ENCODE assay signal across 31 cellular contexts in the genomic region with DNA sequence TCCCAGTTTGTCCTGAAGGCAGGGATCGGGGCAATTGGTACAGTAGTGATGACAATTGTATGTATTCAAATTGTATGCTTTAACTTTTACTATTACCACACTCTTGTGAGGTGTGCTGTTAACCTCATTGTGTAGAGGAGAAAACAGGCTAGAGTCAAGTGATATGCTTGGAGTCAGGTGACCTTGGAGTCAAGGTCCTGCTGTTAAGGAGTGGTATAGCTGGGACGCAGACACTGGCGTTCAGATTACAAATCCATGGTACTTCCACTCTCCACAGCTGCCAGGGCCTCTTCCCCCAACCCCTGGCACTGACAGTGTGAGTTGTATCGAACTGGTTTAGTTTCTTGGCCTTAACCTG. TPM values are rescaled to one million over a fixed set of nuclear protein-coding genes. Genes with fewer than 3 reads are reported as not detected.
DNase-seq lines count a peak whose midpoint lies in the region; ATAC-seq, FAIRE-seq and TF ChIP-seq lines count a peak whose summit lies in the region.
"Had no signal": no experiment of that assay in that cellular context is flagged by ENCODE, and none has a peak within 500 bp of the region (broad histone marks: within the 10 kb centered on the region; RNA-seq: fewer than 3 reads in every experiment).

No MANE protein-coding gene starts in this region.

- WGBS in HepG2 (ENCODE audit: low lambda C conversion rate) = 73% methylated on average over 4 of the region's 4 CpGs

- H3K9ac ChIP-seq in HepG2 (ENCODE audit: insufficient read depth, low read depth, low read length) = no peak overlapping the region; the same call in 1 of the 2 replicates

- POLR2A ChIA-PET in WTC11 (lab: Charles Lee) (interaction anchor here (2.2 kb wide), 1 partner anchor 10 kb away, joined by 9 read pairs; a partner anchor contains a TSS), HepG2 (lab: Yijun Ruan, JAX) (interaction anchor here (0.6 to 5.0 kb wide), 11 partner anchors 10 to 1349 kb away, joined by 3 to 56 read pairs (median 5); a partner anchor contains a TSS)
- POLR2A ChIA-PET in naive thymus-derived CD4-positive, alpha-beta T cell (lab: Charles Lee) = interaction anchor here (0.7 to 2.0 kb wide), 4 partner anchors 10 to 78 kb away, joined by 3 to 9 read pairs (median 4); a partner anchor contains a TSS

- no peak for DNase-seq in left ventricle myocardium superior
- DNase-seq in right atrium auricular region (ENCODE audit: low spot score) = no peak
- DNase-seq in WTC11 (ENCODE audit: low spot score) = no peak
- no peak for DNase-seq in HepG2 (ENCODE audit: low spot score)
- DNase-seq in naive thymus-derived CD4-positive, alpha-beta T cell = no peak
- DNase-seq in cerebellar cortex (ENCODE audit: low spot score) = no peak
- DNase-seq: activated CD4-positive, alpha-beta T cell treated with anti-CD3 and anti-CD28 coated beads, Interleukin-2, amount 50 U/mL, for 1 hour; activated CD8-positive, alpha-beta memory T cell treated with anti-CD3 and anti-CD28 coated beads, Interleukin-2, amount 10 ng/mL, durations not matched to agents 7 days and 5 days; activated naive CD4-positive, alpha-beta T cell; activated T-cell treated with anti-CD3 and anti-CD28 coated beads, Interleukin-2, amount 50 U/mL, for 72 hours; brain microvascular endothelial cell; COR-L47; GDM1; heart right ventricle; mucosa of descending colon; NCI-H146; NCI-H226; substantia nigra had no signal

- TF ChIP-seq POLR2A in HepG2 (IDR thresholded peaks at IDR 0.05; ENCODE audit: insufficient read depth in 1 of 2, low read depth in 2 of 2, low read length in 2 of 2) = 0 out of 4 replicates have a peak, but pooled peaks of 1 of the 2 experiments have one; percentile 10

- H3K27ac ChIP-seq in right atrium auricular region = no peak overlapping the region
- peak overlapping the region; percentile 81 for H3K27ac ChIP-seq in HepG2 (ENCODE audit: extremely low read length, insufficient read depth, low read length)
- no peak overlapping the region for H3K27ac ChIP-seq in naive thymus-derived CD4-positive, alpha-beta T cell (ENCODE audit: low read depth, low read length)
- H3K27ac ChIP-seq: adrenal gland, brain microvascular endothelial cell, heart right ventricle had no signal

- no TSS peak for BruUV-seq in HepG2 (replicated peaks; lab: Mats Ljungman, UMichigan)

- H3K36me3 ChIP-seq in right atrium auricular region (peaks cover 31% of the 10 kb centered on the region), HepG2 (replicated peaks in 1 of 2; ENCODE audit: control insufficient read depth in 1 of 2, insufficient read depth in 2 of 2, low read length in 2 of 2) (peaks cover 8 to 31% of the 10 kb centered on the region in 2 experiments)
- peaks cover 13 to 82% (median 17%) of the 10 kb centered on the region in 3 experiments for H3K36me3 ChIP-seq in naive thymus-derived CD4-positive, alpha-beta T cell (ENCODE audit: control insufficient read depth in 2 of 3, insufficient read depth in 3 of 3, low read length in 3 of 3)

- peak; percentile 34 for ATAC-seq in left ventricle myocardium superior
- ATAC-seq in WTC11 = no peak
- no peak for ATAC-seq in HepG2
- no peak for ATAC-seq in stimulated activated memory B cell treated with anti-CD40 and anti-IgM and Interleukin-4, amounts not matched to agents 10 μg/mL and 1 μg/mL and 100 μg/mL, for 72 hours
- no peak for ATAC-seq in naive thymus-derived CD4-positive, alpha-beta T cell
- no peak for ATAC-seq in HG03469 (IDR thresholded peaks at IDR 0.05; ENCODE audit: unreplicated experiment)
- ATAC-seq: activated CD8-positive, alpha-beta memory T cell treated with anti-CD3 and anti-CD28 coated beads, Interleukin-2, amount 10 ng/mL, durations not matched to agents 7 days and 5 days; activated T-cell treated with anti-CD3 and anti-CD28 coated beads, Interleukin-2, amount 50 U/mL, for 72 hours had no signal

- H3K9me3 ChIP-seq in right atrium auricular region (no peaks in the 10 kb centered on the region), HepG2 (ENCODE audit: low read length) (no peaks in the 10 kb centered on the region)
- no peaks in the 10 kb centered on the region for H3K9me3 ChIP-seq in naive thymus-derived CD4-positive, alpha-beta T cell (ENCODE audit: control insufficient read depth in 2 of 3, low read length in 3 of 3)
- H3K9me3 ChIP-seq: adrenal gland, heart right ventricle, mucosa of descending colon, Peyer's patch had no signal

- no peak overlapping the region for H2AFZ ChIP-seq in HepG2 (ENCODE audit: low read length)

- no peaks in the 10 kb centered on the region for H3K79me2 ChIP-seq in HepG2 (ENCODE audit: insufficient read depth, low read length)

- H3K27ac Mint-ChIP-seq in WTC11 = peak overlapping the region; percentile 94; the same call in 1 of the 2 replicates
- H3K27ac Mint-ChIP-seq in stimulated activated memory B cell treated with anti-CD40 and anti-IgM and Interleukin-4, amounts not matched to agents 10 μg/mL and 1 μg/mL and 100 μg/mL, for 72 hours = peak overlapping the region; percentile 5
- peak overlapping the region in 1 of 9 donors; percentile 45 for H3K27ac Mint-ChIP-seq in naive thymus-derived CD4-positive, alpha-beta T cell
- H3K27ac Mint-ChIP-seq: activated CD8-positive, alpha-beta memory T cell treated with anti-CD3 and anti-CD28 coated beads, Interleukin-2, amount 10 ng/mL, durations not matched to agents 7 days and 5 days; activated T-cell treated with anti-CD3 and anti-CD28 coated beads, Interleukin-2, amount 50 U/mL, for 72 hours; type B pancreatic cell had no signal

- H3K9me3 Mint-ChIP-seq in WTC11 = no peaks in the 10 kb centered on the region
- no peaks in the 10 kb centered on the region for H3K9me3 Mint-ChIP-seq in stimulated activated memory B cell treated with anti-CD40 and anti-IgM and Interleukin-4, amounts not matched to agents 10 μg/mL and 1 μg/mL and 100 μg/mL, for 72 hours
- H3K9me3 Mint-ChIP-seq in naive thymus-derived CD4-positive, alpha-beta T cell = no peaks in the 10 kb centered on the region
- H3K9me3 Mint-ChIP-seq: activated T-cell treated with anti-CD3 and anti-CD28 coated beads, Interleukin-2, amount 50 U/mL, for 72 hours; neural crest cell; type B pancreatic cell had no signal

- intact Hi-C loops in left ventricle myocardium superior (cut with micrococcal nuclease) (no loop called here), HepG2 (cut with micrococcal nuclease; ENCODE audit: unreplicated experiment) (loop anchor here (5.0 kb wide), 1 partner anchor 37 kb away; no protein-coding TSS in a partner anchor)
- intact Hi-C loops in naive thymus-derived CD4-positive, alpha-beta T cell (cut with micrococcal nuclease) = no loop called here

- no peak for TF ChIP-seq RAD21 in HepG2 (CRISPR knock-in tag; IDR thresholded peaks at IDR 0.05)

- FAIRE-seq in HepG2 (lab: Jason Lieb, UNC) = no peak
- FAIRE-seq: endothelial cell of umbilical vein, frontal cortex had no signal

- H3K4me3 Mint-ChIP-seq in WTC11 = no peak overlapping the region
- H3K4me3 Mint-ChIP-seq in stimulated activated memory B cell treated with anti-CD40 and anti-IgM and Interleukin-4, amounts not matched to agents 10 μg/mL and 1 μg/mL and 100 μg/mL, for 72 hours = no peak overlapping the region
- H3K4me3 Mint-ChIP-seq in naive thymus-derived CD4-positive, alpha-beta T cell = peak overlapping the region in 1 of 10 donors; percentile 42
- H3K4me3 Mint-ChIP-seq: activated CD8-positive, alpha-beta memory T cell treated with anti-CD3 and anti-CD28 coated beads, Interleukin-2, amount 10 ng/mL, durations not matched to agents 7 days and 5 days; activated T-cell treated with anti-CD3 and anti-CD28 coated beads, Interleukin-2, amount 50 U/mL, for 72 hours; neural crest cell; type B pancreatic cell had no signal

- H3K4me3 ChIP-seq in right atrium auricular region (no peak overlapping the region), HepG2 (replicated peaks in 1 of 3; ENCODE audit: insufficient read depth in 1 of 3, low read depth in 2 of 3, low read length in 3 of 3) (peak overlapping the region in 1 of 3 experiments; percentile 20; a peak in 1 of 6 replicates)
- H3K4me3 ChIP-seq in naive thymus-derived CD4-positive, alpha-beta T cell (ENCODE audit: low read length) = no peak overlapping the region
- H3K4me3 ChIP-seq: adrenal gland, heart right ventricle, mucosa of descending colon had no signal

- H3K4me1 ChIP-seq in right atrium auricular region (peaks cover 0 to 7% of the 10 kb centered on the region in 2 donors), HepG2 (ENCODE audit: insufficient read depth, low read length) (peaks cover 64% of the 10 kb centered on the region)
- no peaks in the 10 kb centered on the region for H3K4me1 ChIP-seq in naive thymus-derived CD4-positive, alpha-beta T cell (ENCODE audit: control insufficient read depth in 2 of 2, insufficient read depth in 2 of 2, low read length in 2 of 2)
- H3K4me1 ChIP-seq: adrenal gland had no signal

- peak overlapping the region; percentile 57 for H3K4me2 ChIP-seq in HepG2 (ENCODE audit: low read depth, low read length)

- H3K27me3 ChIP-seq in right atrium auricular region (no peaks in the 10 kb centered on the region), HepG2 (ENCODE audit: control insufficient read depth in 1 of 2, insufficient read depth in 2 of 2, low read length in 2 of 2) (no peaks in the 10 kb centered on the region)
- no peaks in the 10 kb centered on the region for H3K27me3 ChIP-seq in naive thymus-derived CD4-positive, alpha-beta T cell (ENCODE audit: control insufficient read depth in 2 of 2, insufficient read depth in 2 of 2, low read length in 2 of 2)
- H3K27me3 ChIP-seq: adrenal gland, brain microvascular endothelial cell, heart right ventricle, Peyer's patch had no signal

- no peaks in the 10 kb centered on the region for H4K20me1 ChIP-seq in HepG2 (ENCODE audit: insufficient read depth, low read length)

- TF ChIP-seq CTCF in right atrium auricular region (IDR thresholded peaks at IDR 0.05) (no peak), WTC11 (IDR thresholded peaks at IDR 0.05) (no peak), HepG2 (CRISPR knock-in tag; IDR thresholded peaks at IDR 0.05) (no peak)

- peaks cover 2% of the 10 kb centered on the region; the same call in 1 of the 2 replicates for H3K27me3 Mint-ChIP-seq in WTC11 (ENCODE audit: low read depth)
- H3K27me3 Mint-ChIP-seq in stimulated activated memory B cell treated with anti-CD40 and anti-IgM and Interleukin-4, amounts not matched to agents 10 μg/mL and 1 μg/mL and 100 μg/mL, for 72 hours = no peaks in the 10 kb centered on the region
- no peaks in the 10 kb centered on the region for H3K27me3 Mint-ChIP-seq in naive thymus-derived CD4-positive, alpha-beta T cell
- H3K27me3 Mint-ChIP-seq: activated CD8-positive, alpha-beta memory T cell treated with anti-CD3 and anti-CD28 coated beads, Interleukin-2, amount 10 ng/mL, durations not matched to agents 7 days and 5 days; type B pancreatic cell had no signal

- peaks cover 13% of the 10 kb centered on the region for H3K4me1 Mint-ChIP-seq in WTC11
- peaks cover 40% of the 10 kb centered on the region for H3K4me1 Mint-ChIP-seq in stimulated activated memory B cell treated with anti-CD40 and anti-IgM and Interleukin-4, amounts not matched to agents 10 μg/mL and 1 μg/mL and 100 μg/mL, for 72 hours
- peaks cover 0 to 23% (median 15%) of the 10 kb centered on the region in 7 donors for H3K4me1 Mint-ChIP-seq in naive thymus-derived CD4-positive, alpha-beta T cell
- H3K4me1 Mint-ChIP-seq: neural crest cell had no signal

- no peak for TF ChIP-seq EP300 in HepG2 (IDR thresholded peaks at IDR 0.05; ENCODE audit: low read depth in 2 of 2, low read length in 2 of 2)
- TF ChIP-seq EP300 in HepG2 (CRISPR knock-in tag; IDR thresholded peaks at IDR 0.05; ENCODE audit: borderline replicate concordance) = no peak

- in situ Hi-C loops in HepG2 (cut with HindIII; ENCODE audit: extremely low pct_ligation_motif_present, low pct_unique_long_range_greater_than_20kb) = no loop called here

- CTCF ChIA-PET in WTC11 (lab: Charles Lee) = no interaction called here
- CTCF ChIA-PET in HepG2 (lab: Yijun Ruan, JAX; ENCODE audit: low intra/inter-chr PET ratio, low total read pairs) = interaction anchor here (1.2 kb wide), 1 partner anchor 26 kb away, joined by 3 read pairs; no protein-coding TSS in a partner anchor
- CTCF ChIA-PET in naive thymus-derived CD4-positive, alpha-beta T cell (lab: Charles Lee) = no interaction called here

- peaks cover 42% of the 10 kb centered on the region for H3K36me3 Mint-ChIP-seq in WTC11
- peaks cover 68% of the 10 kb centered on the region for H3K36me3 Mint-ChIP-seq in stimulated activated memory B cell treated with anti-CD40 and anti-IgM and Interleukin-4, amounts not matched to agents 10 μg/mL and 1 μg/mL and 100 μg/mL, for 72 hours
- H3K36me3 Mint-ChIP-seq in naive thymus-derived CD4-positive, alpha-beta T cell = peaks cover 7 to 36% (median 11%) of the 10 kb centered on the region in 5 donors

RNA-seq across cellular contexts. Expression of a gene that starts 10.5 kb away (rescaled TPM):
- total RNA-seq in left ventricle myocardium superior (19.5 TPM), right atrium auricular region (10 to 100 TPM; 22.0 to 26.5 TPM), WTC11 (2021) (67.0 to 88.7 TPM (median 86.5 TPM) in 3 replicates), HepG2 (2016; rRNA removed; fragmentation: Illumina TruSeq; extraction: Trizol) (31.4 and 60.2 TPM in 2 replicates)
- 25.4 and 31.7 TPM in 2 replicates for total RNA-seq in HepG2 (2016; cell fraction: cytosol; rRNA removed; fragmentation: Illumina TruSeq; extraction: Trizol; ENCODE audit: low read depth)
- 32.0 and 60.7 TPM in 2 replicates for total RNA-seq in HepG2 (2016; cell fraction: insoluble cytoplasmic fraction; rRNA removed; fragmentation: Illumina TruSeq; extraction: Trizol)
- 38.9 and 45.0 TPM in 2 replicates for total RNA-seq in HepG2 (2016; cell fraction: membrane; rRNA removed; fragmentation: Illumina TruSeq; extraction: Trizol)
- 42.6 and 49.4 TPM in 2 replicates for total RNA-seq in HepG2 (2016; cell fraction: nucleus; rRNA removed; fragmentation: Illumina TruSeq; extraction: Trizol)
- 38.3 and 42.3 TPM in 2 replicates for polyA plus RNA-seq in HepG2 (2011; rRNA removed)
- 43.4 and 51.8 TPM in 2 replicates for polyA plus RNA-seq in HepG2 (2011; cell fraction: cytosol; rRNA removed)
- polyA plus RNA-seq in HepG2 (2011; cell fraction: nucleus; rRNA removed) = 30.8 and 35.3 TPM in 2 replicates
- polyA plus RNA-seq in HepG2 (2012) = 51.7 and 54.0 TPM in 2 replicates
- polyA plus RNA-seq in HepG2 (2016; cell fraction: cytosol; fragmentation: Illumina TruSeq; extraction: Trizol; ENCODE audit: low read depth) = 38.7 and 48.0 TPM in 2 replicates
- polyA plus RNA-seq in HepG2 (2016; cell fraction: insoluble cytoplasmic fraction; fragmentation: Illumina TruSeq; extraction: Trizol; ENCODE audit: low read depth) = 35.6 and 38.7 TPM in 2 replicates
- polyA plus RNA-seq in HepG2 (2016; cell fraction: membrane; fragmentation: Illumina TruSeq; extraction: Trizol; ENCODE audit: low read depth) = 44.3 and 50.0 TPM in 2 replicates
- polyA plus RNA-seq in HepG2 (2016; cell fraction: nucleus; fragmentation: Illumina TruSeq; extraction: Trizol; ENCODE audit: insufficient read depth, low read depth) = 94.9 and 101 TPM in 2 replicates
- polyA minus RNA-seq in HepG2 (2011; rRNA and poly(A)+ RNA removed; ENCODE audit: low replicate concordance) = 28.5 and 45.2 TPM in 2 replicates
- 16.2 and 20.4 TPM in 2 replicates for polyA minus RNA-seq in HepG2 (2011; cell fraction: cytosol; rRNA and poly(A)+ RNA removed)
- 9.7 and 11.9 TPM in 2 replicates for polyA minus RNA-seq in HepG2 (2011; cell fraction: nucleus; rRNA and poly(A)+ RNA removed)
- 10 to 100 TPM; 58.6 to 98.9 (median 87.4) TPM for total RNA-seq in naive thymus-derived CD4-positive, alpha-beta T cell
- polyA plus RNA-seq in naive thymus-derived CD4-positive, alpha-beta T cell = 100 to 1,000 TPM in 1 of 2 donors, 10 to 100 TPM in 1; 92.7 to 134 TPM

RNA-seq across cellular contexts. Expression of a gene that starts 20.8 kb away (rescaled TPM):
- total RNA-seq in left ventricle myocardium superior = 2.0 TPM
- total RNA-seq in right atrium auricular region = 1 to 10 TPM; 3.3 to 4.1 TPM
- total RNA-seq in WTC11 (2021) = 1.6 to 2.7 TPM (median 2.0 TPM) in 3 replicates
- 7.0 and 7.3 TPM in 2 replicates for total RNA-seq in HepG2 (2016; rRNA removed; fragmentation: Illumina TruSeq; extraction: Trizol)
- 3.1 and 3.3 TPM in 2 replicates for total RNA-seq in HepG2 (2016; cell fraction: cytosol; rRNA removed; fragmentation: Illumina TruSeq; extraction: Trizol; ENCODE audit: low read depth)
- 6.8 and 9.0 TPM in 2 replicates for total RNA-seq in HepG2 (2016; cell fraction: insoluble cytoplasmic fraction; rRNA removed; fragmentation: Illumina TruSeq; extraction: Trizol)
- total RNA-seq in HepG2 (2016; cell fraction: membrane; rRNA removed; fragmentation: Illumina TruSeq; extraction: Trizol) = 3.4 and 3.5 TPM in 2 replicates
- 3.4 and 3.9 TPM in 2 replicates for total RNA-seq in HepG2 (2016; cell fraction: nucleus; rRNA removed; fragmentation: Illumina TruSeq; extraction: Trizol)
- polyA plus RNA-seq in HepG2 (2011; rRNA removed) = 2.8 and 3.8 TPM in 2 replicates
- 4.4 and 5.1 TPM in 2 replicates for polyA plus RNA-seq in HepG2 (2011; cell fraction: cytosol; rRNA removed)
- polyA plus RNA-seq in HepG2 (2011; cell fraction: nucleus; rRNA removed) = 3.3 and 3.5 TPM in 2 replicates
- 1.8 and 3.1 TPM in 2 replicates for polyA plus RNA-seq in HepG2 (2012)
- 2.8 and 3.0 TPM in 2 replicates for polyA plus RNA-seq in HepG2 (2016; cell fraction: cytosol; fragmentation: Illumina TruSeq; extraction: Trizol; ENCODE audit: low read depth)
- polyA plus RNA-seq in HepG2 (2016; cell fraction: insoluble cytoplasmic fraction; fragmentation: Illumina TruSeq; extraction: Trizol; ENCODE audit: low read depth) = 7.2 and 7.5 TPM in 2 replicates
- polyA plus RNA-seq in HepG2 (2016; cell fraction: membrane; fragmentation: Illumina TruSeq; extraction: Trizol; ENCODE audit: low read depth) = 2.2 and 2.4 TPM in 2 replicates
- 6.3 and 6.4 TPM in 2 replicates for polyA plus RNA-seq in HepG2 (2016; cell fraction: nucleus; fragmentation: Illumina TruSeq; extraction: Trizol; ENCODE audit: insufficient read depth, low read depth)
- polyA minus RNA-seq in HepG2 (2011; rRNA and poly(A)+ RNA removed; ENCODE audit: low replicate concordance) = 0.33 and 2.7 TPM in 2 replicates
- polyA minus RNA-seq in HepG2 (2011; cell fraction: cytosol; rRNA and poly(A)+ RNA removed) = 0.79 and 1.4 TPM in 2 replicates
- polyA minus RNA-seq in HepG2 (2011; cell fraction: nucleus; rRNA and poly(A)+ RNA removed) = 0.52 and 0.62 TPM in 2 replicates
- total RNA-seq in naive thymus-derived CD4-positive, alpha-beta T cell = 1 to 10 TPM in 3 of 5 experiments, under 1 TPM in 2; 0.95 to 2.6 (median 1.1) TPM
- not detected for polyA plus RNA-seq in naive thymus-derived CD4-positive, alpha-beta T cell
- total RNA-seq: frontal cortex, HT-29, kidney epithelial cell had no signal

RNA-seq across cellular contexts. Expression of a gene that starts 23.9 kb away (rescaled TPM):
- total RNA-seq in left ventricle myocardium superior = not detected
- total RNA-seq in right atrium auricular region = 1 to 10 TPM in 1 of 2 donors, not detected in 1; 1.6 TPM
- total RNA-seq in WTC11 (2021) = not detected in 3 replicates
- not detected in 2 replicates for total RNA-seq in HepG2 (2016; rRNA removed; fragmentation: Illumina TruSeq; extraction: Trizol)
- not detected in 2 replicates for total RNA-seq in HepG2 (2016; cell fraction: cytosol; rRNA removed; fragmentation: Illumina TruSeq; extraction: Trizol; ENCODE audit: low read depth)
- not detected in 2 replicates for total RNA-seq in HepG2 (2016; cell fraction: insoluble cytoplasmic fraction; rRNA removed; fragmentation: Illumina TruSeq; extraction: Trizol)
- not detected in 2 replicates for total RNA-seq in HepG2 (2016; cell fraction: membrane; rRNA removed; fragmentation: Illumina TruSeq; extraction: Trizol)
- not detected in 2 replicates for total RNA-seq in HepG2 (2016; cell fraction: nucleus; rRNA removed; fragmentation: Illumina TruSeq; extraction: Trizol)
- polyA plus RNA-seq in HepG2 (2011; rRNA removed) = not detected in 2 replicates
- not detected in 2 replicates for polyA plus RNA-seq in HepG2 (2011; cell fraction: cytosol; rRNA removed)
- polyA plus RNA-seq in HepG2 (2011; cell fraction: nucleus; rRNA removed) = 0.12 and 0.51 TPM in 2 replicates
- not detected in 2 replicates for polyA plus RNA-seq in HepG2 (2012)
- polyA plus RNA-seq in HepG2 (2016; cell fraction: cytosol; fragmentation: Illumina TruSeq; extraction: Trizol; ENCODE audit: low read depth) = not detected in 2 replicates
- polyA plus RNA-seq in HepG2 (2016; cell fraction: insoluble cytoplasmic fraction; fragmentation: Illumina TruSeq; extraction: Trizol; ENCODE audit: low read depth) = not detected in 2 replicates
- not detected in 2 replicates for polyA plus RNA-seq in HepG2 (2016; cell fraction: membrane; fragmentation: Illumina TruSeq; extraction: Trizol; ENCODE audit: low read depth)
- not detected in 2 replicates for polyA plus RNA-seq in HepG2 (2016; cell fraction: nucleus; fragmentation: Illumina TruSeq; extraction: Trizol; ENCODE audit: insufficient read depth, low read depth)
- polyA minus RNA-seq in HepG2 (2011; rRNA and poly(A)+ RNA removed; ENCODE audit: low replicate concordance) = not detected in 2 replicates
- polyA minus RNA-seq in HepG2 (2011; cell fraction: cytosol; rRNA and poly(A)+ RNA removed) = not detected in 2 replicates
- polyA minus RNA-seq in HepG2 (2011; cell fraction: nucleus; rRNA and poly(A)+ RNA removed) = not detected in 2 replicates
- total RNA-seq in naive thymus-derived CD4-positive, alpha-beta T cell = under 1 TPM in 2 of 5 experiments, not detected in 3; 0.56 to 0.93 TPM
- polyA plus RNA-seq in naive thymus-derived CD4-positive, alpha-beta T cell = not detected
- total RNA-seq: activated CD8-positive, alpha-beta memory T cell treated with anti-CD3 and anti-CD28 coated beads, Interleukin-2, amount 10 ng/mL, durations not matched to agents 7 days and 5 days; activated T-cell treated with anti-CD3 and anti-CD28 coated beads, Interleukin-2, amount 50 U/mL, for 72 hours; endothelial cell of umbilical vein; frontal cortex; heart right ventricle; HT-29; kidney epithelial cell; lung microvascular endothelial cell; mucosa of descending colon; neural crest cell; Peyer's patch; right cardiac atrium had no signal
- polyA plus RNA-seq: adrenal gland, BJ, endothelial cell of umbilical vein, right cardiac atrium had no signal

RNA-seq across cellular contexts. Expression of a gene that starts 39.2 kb away (rescaled TPM):
- 27.8 TPM for total RNA-seq in left ventricle myocardium superior
- 10 to 100 TPM; 11.7 to 16.7 TPM for total RNA-seq in right atrium auricular region
- total RNA-seq in WTC11 (2021) = 8.2 to 12.6 TPM (median 11.7 TPM) in 3 replicates
- total RNA-seq in HepG2 (2016; rRNA removed; fragmentation: Illumina TruSeq; extraction: Trizol) = 3.6 and 5.1 TPM in 2 replicates
- total RNA-seq in HepG2 (2016; cell fraction: cytosol; rRNA removed; fragmentation: Illumina TruSeq; extraction: Trizol; ENCODE audit: low read depth) = 0.61 and 1.2 TPM in 2 replicates
- 2.9 and 4.9 TPM in 2 replicates for total RNA-seq in HepG2 (2016; cell fraction: insoluble cytoplasmic fraction; rRNA removed; fragmentation: Illumina TruSeq; extraction: Trizol)
- total RNA-seq in HepG2 (2016; cell fraction: membrane; rRNA removed; fragmentation: Illumina TruSeq; extraction: Trizol) = 2.1 TPM in 2 replicates
- 5.5 and 5.6 TPM in 2 replicates for total RNA-seq in HepG2 (2016; cell fraction: nucleus; rRNA removed; fragmentation: Illumina TruSeq; extraction: Trizol)
- 6.7 and 8.5 TPM in 2 replicates for polyA plus RNA-seq in HepG2 (2011; rRNA removed)
- 5.0 and 6.5 TPM in 2 replicates for polyA plus RNA-seq in HepG2 (2011; cell fraction: cytosol; rRNA removed)
- polyA plus RNA-seq in HepG2 (2011; cell fraction: nucleus; rRNA removed) = 46.4 and 54.7 TPM in 2 replicates
- polyA plus RNA-seq in HepG2 (2012) = 8.5 and 12.2 TPM in 2 replicates
- polyA plus RNA-seq in HepG2 (2016; cell fraction: cytosol; fragmentation: Illumina TruSeq; extraction: Trizol; ENCODE audit: low read depth) = 0.38 and 0.54 TPM in 2 replicates
- 2.3 and 3.1 TPM in 2 replicates for polyA plus RNA-seq in HepG2 (2016; cell fraction: insoluble cytoplasmic fraction; fragmentation: Illumina TruSeq; extraction: Trizol; ENCODE audit: low read depth)
- 1.00 and 1.0 TPM in 2 replicates for polyA plus RNA-seq in HepG2 (2016; cell fraction: membrane; fragmentation: Illumina TruSeq; extraction: Trizol; ENCODE audit: low read depth)
- polyA plus RNA-seq in HepG2 (2016; cell fraction: nucleus; fragmentation: Illumina TruSeq; extraction: Trizol; ENCODE audit: insufficient read depth, low read depth) = 8.5 and 8.9 TPM in 2 replicates
- polyA minus RNA-seq in HepG2 (2011; rRNA and poly(A)+ RNA removed; ENCODE audit: low replicate concordance) = 13.3 and 14.3 TPM in 2 replicates
- 4.7 and 7.1 TPM in 2 replicates for polyA minus RNA-seq in HepG2 (2011; cell fraction: cytosol; rRNA and poly(A)+ RNA removed)
- 7.8 and 8.2 TPM in 2 replicates for polyA minus RNA-seq in HepG2 (2011; cell fraction: nucleus; rRNA and poly(A)+ RNA removed)
- total RNA-seq in naive thymus-derived CD4-positive, alpha-beta T cell = 10 to 100 TPM; 14.1 to 42.3 (median 28.0) TPM
- polyA plus RNA-seq in naive thymus-derived CD4-positive, alpha-beta T cell = 10 to 100 TPM; 21.2 to 24.6 TPM

RNA-seq across cellular contexts. Expression of a gene that starts 44.6 kb away (rescaled TPM):
- total RNA-seq in left ventricle myocardium superior (40.3 TPM), right atrium auricular region (10 to 100 TPM; 32.8 to 41.1 TPM), WTC11 (2021) (47.5 to 52.7 TPM (median 49.0 TPM) in 3 replicates), HepG2 (2016; rRNA removed; fragmentation: Illumina TruSeq; extraction: Trizol) (55.6 and 60.4 TPM in 2 replicates)
- total RNA-seq in HepG2 (2016; cell fraction: cytosol; rRNA removed; fragmentation: Illumina TruSeq; extraction: Trizol; ENCODE audit: low read depth) = 8.7 and 10.0 TPM in 2 replicates
- 50.4 and 57.8 TPM in 2 replicates for total RNA-seq in HepG2 (2016; cell fraction: insoluble cytoplasmic fraction; rRNA removed; fragmentation: Illumina TruSeq; extraction: Trizol)
- 26.0 and 26.2 TPM in 2 replicates for total RNA-seq in HepG2 (2016; cell fraction: membrane; rRNA removed; fragmentation: Illumina TruSeq; extraction: Trizol)
- 32.7 and 35.1 TPM in 2 replicates for total RNA-seq in HepG2 (2016; cell fraction: nucleus; rRNA removed; fragmentation: Illumina TruSeq; extraction: Trizol)
- polyA plus RNA-seq in HepG2 (2011; rRNA removed) = 39.4 and 53.7 TPM in 2 replicates
- polyA plus RNA-seq in HepG2 (2011; cell fraction: cytosol; rRNA removed) = 41.3 and 44.3 TPM in 2 replicates
- 50.5 and 51.8 TPM in 2 replicates for polyA plus RNA-seq in HepG2 (2011; cell fraction: nucleus; rRNA removed)
- polyA plus RNA-seq in HepG2 (2012) = 34.9 and 36.8 TPM in 2 replicates
- 7.3 and 8.1 TPM in 2 replicates for polyA plus RNA-seq in HepG2 (2016; cell fraction: cytosol; fragmentation: Illumina TruSeq; extraction: Trizol; ENCODE audit: low read depth)
- polyA plus RNA-seq in HepG2 (2016; cell fraction: insoluble cytoplasmic fraction; fragmentation: Illumina TruSeq; extraction: Trizol; ENCODE audit: low read depth) = 57.4 and 66.7 TPM in 2 replicates
- polyA plus RNA-seq in HepG2 (2016; cell fraction: membrane; fragmentation: Illumina TruSeq; extraction: Trizol; ENCODE audit: low read depth) = 15.9 and 19.4 TPM in 2 replicates
- polyA plus RNA-seq in HepG2 (2016; cell fraction: nucleus; fragmentation: Illumina TruSeq; extraction: Trizol; ENCODE audit: insufficient read depth, low read depth) = 64.1 and 68.3 TPM in 2 replicates
- polyA minus RNA-seq in HepG2 (2011; rRNA and poly(A)+ RNA removed; ENCODE audit: low replicate concordance) = 93.1 and 95.5 TPM in 2 replicates
- polyA minus RNA-seq in HepG2 (2011; cell fraction: cytosol; rRNA and poly(A)+ RNA removed) = 33.1 and 38.4 TPM in 2 replicates
- 16.5 and 18.2 TPM in 2 replicates for polyA minus RNA-seq in HepG2 (2011; cell fraction: nucleus; rRNA and poly(A)+ RNA removed)
- 10 to 100 TPM; 19.7 to 60.4 (median 28.2) TPM for total RNA-seq in naive thymus-derived CD4-positive, alpha-beta T cell
- polyA plus RNA-seq in naive thymus-derived CD4-positive, alpha-beta T cell = 10 to 100 TPM; 21.5 to 34.0 TPM
